ENCODE assay signal across 25 cellular contexts in the genomic region with DNA sequence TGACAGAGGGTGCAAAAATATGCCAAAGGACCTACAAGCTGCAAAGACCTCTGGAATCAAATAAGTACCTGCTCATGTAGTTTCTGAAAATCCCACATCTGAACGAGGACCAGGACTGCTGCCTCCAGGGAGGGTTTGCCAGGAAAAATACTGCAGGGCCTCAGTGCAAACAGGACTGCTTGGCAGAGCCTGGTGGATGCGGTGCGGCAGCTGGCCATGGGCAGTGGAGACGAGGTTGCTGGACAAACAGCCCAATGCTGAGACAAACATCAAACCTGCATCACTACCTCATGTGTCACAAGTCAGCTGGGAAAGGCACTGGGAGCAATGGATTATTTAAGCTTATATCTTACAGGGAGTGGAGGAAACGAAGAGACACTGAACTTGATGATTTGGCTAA.
"Had no signal": no experiment of that assay in that cellular context is flagged by ENCODE, and none has a peak within 500 bp of the region (broad histone marks: within the 10 kb centered on the region; RNA-seq: fewer than 3 reads in every experiment).

No MANE protein-coding gene starts in this region.

- H3K36me3 ChIP-seq: MG63, SJSA1 had no signal

- ATAC-seq: HepG2, Panc1, PC-3 had no signal

- H3K27ac ChIP-seq: RWPE1, SJSA1, SK-N-MC had no signal

- H3K4me1 ChIP-seq: SJSA1 had no signal

- H3K9me3 ChIP-seq: MG63 had no signal

- H3K27me3 ChIP-seq: MG63, SJSA1 had no signal

- H3K4me3 ChIP-seq: MG63, SJSA1, SK-N-MC had no signal

- DNase-seq: IMR-90; Karpas-422; KG1; MG63; NCI-H1092; NCI-H1105 treated with DMSO at 0.1 percent for 48 hours; NCI-H1417 treated with DMSO at 0.1 percent for 48 hours; NCI-H146; NCI-H1694 treated with DMSO at 0.1 percent for 48 hours; NCI-H2029; NCI-H2081 treated with DMSO at 0.1 percent for 48 hours; NCI-H2171 treated with DMSO at 0.1 percent for 48 hours; NCI-H345; NCI-H446 treated with DMSO at 0.1 percent for 48 hours; NCI-H510A treated with DMSO at 0.1 percent for 48 hours; NCI-H526; NCI-H748 treated with DMSO at 0.1 percent for 48 hours; NK-92 treated with Interleukin-12 subunit alpha and Interleukin-12 subunit beta, amount 100 ng/mL, for 24 hours; PC-3; SIG-M5 had no signal
